ENCODE assay signal across 19 cellular contexts in genomic region chr12:113598815-113599406, GRCh38.
"Had no signal": no experiment of that assay in that cellular context is flagged by ENCODE, and none has a peak within 500 bp of the region (broad histone marks: within the 10 kb centered on the region; RNA-seq: fewer than 3 reads in every experiment).

No MANE protein-coding gene starts in this region.

- H3K9me3 ChIP-seq: testis, upper lobe of left lung had no signal

- H3K27me3 ChIP-seq: body of pancreas, testis, upper lobe of left lung had no signal

- ATAC-seq: activated CD8-positive, alpha-beta T cell treated with anti-CD3 and anti-CD28 coated beads, Interleukin-2, amount 10 ng/mL, durations not matched to agents 7 days and 5 days; body of pancreas; effector memory CD8-positive, alpha-beta T cell; left lobe of liver; stimulated activated memory B cell treated with anti-CD40 and anti-IgM and Interleukin-4, amounts not matched to agents 10 μg/mL and 1 μg/mL and 100 μg/mL, for 72 hours had no signal

- H3K27ac ChIP-seq: body of pancreas, sigmoid colon, testis, upper lobe of left lung had no signal

- H3K4me1 ChIP-seq: body of pancreas, sigmoid colon, testis, upper lobe of left lung had no signal

- H3K4me3 ChIP-seq: body of pancreas, sigmoid colon, testis, upper lobe of left lung had no signal

- H3K36me3 ChIP-seq: sigmoid colon, upper lobe of left lung had no signal

- DNase-seq: activated CD4-positive, alpha-beta T cell treated with anti-CD3 and anti-CD28 coated beads, Interleukin-2, amount 10 ng/mL, durations not matched to agents 24 days and 14 days; activated CD4-positive, CD25-positive, alpha-beta regulatory T cell; activated CD8-positive, alpha-beta T cell treated with anti-CD3 and anti-CD28 coated beads, Interleukin-2, amount 10 ng/mL, durations not matched to agents 7 days and 5 days; activated naive CD4-positive, alpha-beta T cell treated with anti-CD3 and anti-CD28 coated beads for 36 hours; activated T-cell treated with anti-CD3 and anti-CD28 coated beads, Interleukin-2, amount 50 U/mL, for 24 hours; body of pancreas; effector memory CD8-positive, alpha-beta T cell; hippocampal formation; mammary epithelial cell; midbrain; nephron progenitor cell; occipital lobe; posterior cingulate gyrus; sigmoid colon; stimulated activated CD4-positive, alpha-beta T cell treated with anti-CD3 and anti-CD28 coated beads, Interleukin-4, amount 100 ng/mL, for 24 hours; testis had no signal
